12 cellular contexts compared by ENCODE assay signal in the genomic region with DNA sequence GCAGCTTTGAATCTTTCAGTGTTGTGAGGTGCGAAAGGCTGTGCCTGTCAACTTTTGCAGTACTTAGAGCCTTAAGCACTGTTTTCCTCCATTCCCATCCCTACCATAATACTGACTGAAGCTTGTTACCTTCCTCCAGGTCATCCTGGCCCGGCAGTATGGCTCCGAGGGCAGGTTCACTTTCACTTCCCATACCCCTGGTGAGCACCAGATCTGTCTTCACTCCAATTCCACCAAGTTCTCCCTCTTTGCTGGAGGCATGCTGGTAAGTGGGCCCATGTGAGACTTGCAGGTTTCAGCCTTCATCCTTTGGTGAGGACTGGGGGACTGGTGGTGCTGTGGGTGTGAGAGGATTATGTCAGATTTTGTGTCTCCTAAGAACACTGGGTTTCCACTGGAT. TPM values are rescaled to one million over a fixed set of nuclear protein-coding genes. Genes with fewer than 3 reads are reported as not detected.
A peak's percentile ranks its signal among the peaks of the same experiment; 100 is the strongest.
DNase-seq lines count a peak whose midpoint lies in the region; ATAC-seq and TF ChIP-seq lines count a peak whose summit lies in the region.
"Had no signal": no experiment of that assay in that cellular context is flagged by ENCODE, and none has a peak within 500 bp of the region (broad histone marks: within the 10 kb centered on the region; RNA-seq: fewer than 3 reads in every experiment).

No MANE protein-coding gene starts in this region.

- peaks cover 16% of the 10 kb centered on the region for H3K27me3 ChIP-seq in smooth muscle cell (ENCODE audit: low read depth)
- H3K27me3 ChIP-seq: upper lobe of left lung had no signal

- no peaks in the 10 kb centered on the region for H3K36me3 ChIP-seq in smooth muscle cell (ENCODE audit: low read depth)

- peak overlapping the region; percentile 84 for H3K4me2 ChIP-seq in smooth muscle cell

- TF ChIP-seq CTCF in WTC11 (IDR thresholded peaks at IDR 0.05) (no peak), fibroblast of pulmonary artery (IDR thresholded peaks at IDR 0.05; ENCODE audit: low read length, missing control alignments) (no peak), smooth muscle cell (IDR thresholded peaks at IDR 0.05; ENCODE audit: borderline replicate concordance, insufficient read depth, poor library complexity, severe bottlenecking) (no peak), CD14-positive monocyte (IDR thresholded peaks at IDR 0.05) (no peak)

- H3K79me2 ChIP-seq in smooth muscle cell (ENCODE audit: low read depth), result peaks cover 17% of the 10 kb centered on the region

- H3K4me3 Mint-ChIP-seq in activated T-cell treated with anti-CD3 and anti-CD28 coated beads, Interleukin-2, amount 50 U/mL, for 24 hours, result peak overlapping the region; percentile 95
- H3K4me3 Mint-ChIP-seq in WTC11 (peak overlapping the region; percentile 100), CD14-positive monocyte (no peak overlapping the region)

- peaks cover 29% of the 10 kb centered on the region for H4K20me1 ChIP-seq in smooth muscle cell (ENCODE audit: low read depth)

- intact Hi-C loops in CD14-positive monocyte (cut with micrococcal nuclease), result loop anchor here (10.0 kb wide), 2 partner anchors 279 to 289 kb away; partner anchors contain the start of genes MXD3 (in 1 of the 2), PRELID1 (in 1 of the 2) and RAB24 (in 1 of the 2)

- peaks cover 53% of the 10 kb centered on the region for H3K36me3 Mint-ChIP-seq in activated T-cell treated with anti-CD3 and anti-CD28 coated beads, Interleukin-2, amount 50 U/mL, for 24 hours (ENCODE audit: low read depth)
- H3K36me3 Mint-ChIP-seq in WTC11, result peaks cover 31% of the 10 kb centered on the region
- H3K36me3 Mint-ChIP-seq in CD14-positive monocyte, result peaks cover 33 to 38% of the 10 kb centered on the region in 2 donors

- H3K9me3 Mint-ChIP-seq in activated T-cell treated with anti-CD3 and anti-CD28 coated beads, Interleukin-2, amount 50 U/mL, for 24 hours, result no peaks in the 10 kb centered on the region
- no peaks in the 10 kb centered on the region for H3K9me3 Mint-ChIP-seq in WTC11
- no peaks in the 10 kb centered on the region for H3K9me3 Mint-ChIP-seq in CD14-positive monocyte

- H3K27ac Mint-ChIP-seq in activated T-cell treated with anti-CD3 and anti-CD28 coated beads, Interleukin-2, amount 50 U/mL, for 24 hours, result peak overlapping the region; percentile 99
- H3K27ac Mint-ChIP-seq in WTC11 (no peak overlapping the region), CD14-positive monocyte (peak overlapping the region in 2 of 7 donors; percentile 5 to 10)

- H3K4me3 ChIP-seq in fibroblast of pulmonary artery (replicated peaks; ENCODE audit: low read depth, low read length) (peak overlapping the region; percentile 96), smooth muscle cell (peak overlapping the region; percentile 100)

- peak overlapping the region; percentile 88 for H3K27ac ChIP-seq in smooth muscle cell (ENCODE audit: low read depth)
- H3K27ac ChIP-seq: upper lobe of left lung had no signal

- ATAC-seq in WTC11, result no peak

- CTCF ChIA-PET in WTC11 (lab: Charles Lee), result interaction anchor here (1.9 to 3.0 kb wide), 2 partner anchors 14 to 17 kb away, joined by 11 to 38 read pairs; no protein-coding TSS in a partner anchor

- H2AFZ ChIP-seq in smooth muscle cell (ENCODE audit: low read depth), result no peak overlapping the region

- no peaks in the 10 kb centered on the region for H3K4me1 ChIP-seq in smooth muscle cell (ENCODE audit: low read depth)

- POLR2A ChIA-PET in WTC11 (lab: Charles Lee), result no interaction called here

- 93% methylated on average over 3 of the region's 3 CpGs for WGBS in smooth muscle cell (ENCODE audit: low lambda C conversion rate)

- H3K9me3 ChIP-seq in smooth muscle cell (replicated peaks; ENCODE audit: low read depth), result no peaks in the 10 kb centered on the region
- H3K9me3 ChIP-seq: upper lobe of left lung had no signal

- peaks cover 29% of the 10 kb centered on the region for H3F3A ChIP-seq in smooth muscle cell (ENCODE audit: low read depth)

- peak; percentile 20 for DNase-seq in activated T-cell treated with anti-CD3 and anti-CD28 coated beads, Interleukin-2, amount 50 U/mL, for 24 hours
- DNase-seq in activated T-cell treated with anti-CD3 and anti-CD28 coated beads, Interleukin-2, amount 50 U/mL, for 48 hours, result no peak
- DNase-seq in WTC11 (ENCODE audit: low spot score) (no peak), fibroblast of pulmonary artery (ENCODE audit: low read depth) (no peak), smooth muscle cell (lab: John Stamatoyannopoulos, UW; ENCODE audit: unreplicated experiment) (no peak), CD14-positive monocyte (ENCODE audit: low spot score) (no peak), DMS114 treated with DMSO at 0.1 percent for 48 hours (lab: John Stamatoyannopoulos, UW; ENCODE audit: unreplicated experiment) (no peak), DMS153 (lab: John Stamatoyannopoulos, UW) (no peak)
- DNase-seq: activated CD4-positive, alpha-beta T cell treated with anti-CD3 and anti-CD28 coated beads for 1 hour; dermis blood vessel endothelial cell; NCI-H82 had no signal

- H3K9ac ChIP-seq in smooth muscle cell (ENCODE audit: low read depth), result no peak overlapping the region

- peaks cover 36% of the 10 kb centered on the region for H3K4me1 Mint-ChIP-seq in activated T-cell treated with anti-CD3 and anti-CD28 coated beads, Interleukin-2, amount 50 U/mL, for 24 hours (ENCODE audit: low read depth)
- H3K4me1 Mint-ChIP-seq in WTC11, result peaks cover 6% of the 10 kb centered on the region
- peaks cover 29% of the 10 kb centered on the region for H3K4me1 Mint-ChIP-seq in CD14-positive monocyte

- H3K27me3 Mint-ChIP-seq in activated T-cell treated with anti-CD3 and anti-CD28 coated beads, Interleukin-2, amount 50 U/mL, for 24 hours, result peaks cover 14% of the 10 kb centered on the region
- H3K27me3 Mint-ChIP-seq in WTC11 (ENCODE audit: low read depth), result peaks cover 26% of the 10 kb centered on the region
- H3K27me3 Mint-ChIP-seq in CD14-positive monocyte (ENCODE audit: low read depth in 3 of 3), result peaks cover 7 to 16% (median 9%) of the 10 kb centered on the region in 3 donors

TF ChIP-seq in WTC11, 78 proteins besides CTCF, POLR2A, EP300 and RAD21:
- TF ChIP-seq ZNF263 (CRISPR knock-in tag; IDR thresholded peaks at IDR 0.05; ENCODE audit: low read depth) (no peak), NR1H2 (CRISPR knock-in tag; IDR thresholded peaks at IDR 0.05) (no peak), NFATC4 (CRISPR knock-in tag; IDR thresholded peaks at IDR 0.05) (no peak), E2F1 (CRISPR knock-in tag; IDR thresholded peaks at IDR 0.05) (no peak), ZNF317 (CRISPR knock-in tag; IDR thresholded peaks at IDR 0.05; ENCODE audit: borderline replicate concordance, low read depth) (no peak), ZNF396 (CRISPR knock-in tag; IDR thresholded peaks at IDR 0.05; ENCODE audit: borderline replicate concordance) (no peak), KAT7 (CRISPR knock-in tag; IDR thresholded peaks at IDR 0.05; ENCODE audit: borderline replicate concordance) (no peak), ZNF423 (CRISPR knock-in tag; IDR thresholded peaks at IDR 0.05) (no peak), ZNF219 (CRISPR knock-in tag; IDR thresholded peaks at IDR 0.05; ENCODE audit: borderline replicate concordance) (no peak), NR3C1 (CRISPR knock-in tag; conservative IDR thresholded peaks at IDR 0.05; ENCODE audit: low read depth) (no peak)
- TF ChIP-seq, protein P1, sequence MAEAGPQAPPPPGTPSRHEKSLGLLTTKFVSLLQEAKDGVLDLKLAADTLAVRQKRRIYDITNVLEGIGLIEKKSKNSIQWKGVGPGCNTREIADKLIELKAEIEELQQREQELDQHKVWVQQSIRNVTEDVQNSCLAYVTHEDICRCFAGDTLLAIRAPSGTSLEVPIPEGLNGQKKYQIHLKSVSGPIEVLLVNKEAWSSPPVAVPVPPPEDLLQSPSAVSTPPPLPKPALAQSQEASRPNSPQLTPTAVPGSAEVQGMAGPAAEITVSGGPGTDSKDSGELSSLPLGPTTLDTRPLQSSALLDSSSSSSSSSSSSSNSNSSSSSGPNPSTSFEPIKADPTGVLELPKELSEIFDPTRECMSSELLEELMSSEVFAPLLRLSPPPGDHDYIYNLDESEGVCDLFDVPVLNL (CRISPR knock-in tag; IDR thresholded peaks at IDR 0.05; ENCODE audit: borderline replicate concordance, low read depth), result no peak

RNA-seq across cellular contexts. Expression of gene TMED9, which starts 1.5 kb away (rescaled TPM):
- total RNA-seq in WTC11 (2021) (164 to 172 TPM (median 170 TPM) in 3 replicates), smooth muscle cell (211 and 224 TPM in 2 replicates)
- polyA plus RNA-seq in smooth muscle cell (611 and 662 TPM in 2 replicates), CD14-positive monocyte (100 to 1,000 TPM; 136 to 150 TPM)

RNA-seq across cellular contexts. Expression of gene B4GALT7, which starts 6.4 kb away (rescaled TPM):
- total RNA-seq in WTC11 (2021) (20.3 to 22.5 TPM (median 21.7 TPM) in 3 replicates), smooth muscle cell (34.6 and 41.5 TPM in 2 replicates)
- polyA plus RNA-seq in smooth muscle cell (55.8 and 72.8 TPM in 2 replicates), CD14-positive monocyte (10 to 100 TPM; 15.6 to 18.8 TPM)

RNA-seq across cellular contexts. Expression of gene FAM193B, which starts 39.1 kb away (rescaled TPM):
- 95.1 to 101 TPM (median 95.6 TPM) in 3 replicates for total RNA-seq in WTC11 (2021)
- total RNA-seq in smooth muscle cell, result 28.3 and 36.5 TPM in 2 replicates
- 42.8 and 58.2 TPM in 2 replicates for polyA plus RNA-seq in smooth muscle cell
- 1 to 10 TPM; 1.6 to 1.9 TPM for polyA plus RNA-seq in CD14-positive monocyte

Comparison
In these comparisons a context has a peak if more than half of its experiments do, and no peak if none do; other contexts are left out.
1. H3K4me3 Mint-ChIP-seq: peak in activated T-cell treated with anti-CD3 and anti-CD28 coated beads, Interleukin-2, amount 50 U/mL, for 24 hours (single experiment) and WTC11 (single experiment); none in CD14-positive monocyte (0 of 2).